Comparison of ENCODE assay signal across 28 cellular contexts in genomic region chr4:98646422-98646821, GRCh38.
"Had no signal": no experiment of that assay in that cellular context is flagged by ENCODE, and none has a peak within 500 bp of the region (broad histone marks: within the 10 kb centered on the region; RNA-seq: fewer than 3 reads in every experiment).

No MANE protein-coding gene starts in this region.

- H3K9me3 ChIP-seq: esophagus squamous epithelium, pancreas, psoas muscle, right atrium auricular region, suprapubic skin had no signal

- H3K36me3 Mint-ChIP-seq: mesothelial cell of epicardium; stimulated activated memory B cell treated with anti-CD40 and anti-IgM and Interleukin-4, amounts not matched to agents 10 μg/mL and 1 μg/mL and 100 μg/mL, for 72 hours had no signal

- DNase-seq: activated CD4-positive, alpha-beta T cell treated with anti-CD3 and anti-CD28 coated beads for 4 hours; activated CD4-positive, alpha-beta T cell treated with anti-CD3 and anti-CD28 coated beads, Interleukin-2, amount 50 U/mL, for 4 hours; activated gamma-delta T cell; activated naive CD4-positive, alpha-beta T cell treated with anti-CD3 and anti-CD28 coated beads, Interleukin-2, amount 10 ng/mL, durations not matched to agents 7 days and 5 days; activated naive CD8-positive, alpha-beta T cell treated with anti-CD3 and anti-CD28 coated beads, Interleukin-2, amount 10 ng/mL, durations not matched to agents 7 days and 5 days; activated T-cell treated with anti-CD3 and anti-CD28 coated beads for 4 hours; central memory CD4-positive, alpha-beta T cell; dermis blood vessel endothelial cell; effector CD8-positive, alpha-beta T cell; esophagus squamous epithelium; foreskin melanocyte; left cardiac atrium; left ventricle myocardium superior; naive B cell; pancreas; psoas muscle; stimulated activated CD4-positive, alpha-beta T cell treated with anti-CD3 and anti-CD28 coated beads, Interleukin-1b, Interleukin-23, amount 100 ng/mL, for 48 hours; stimulated activated CD4-positive, alpha-beta T cell treated with anti-CD3 and anti-CD28 coated beads, Interleukin-4, amount 100 ng/mL, for 4 hours; stimulated activated CD8-positive, alpha-beta memory T cell treated with anti-CD3 and anti-CD28 coated beads, Interleukin-4, amount 100 ng/mL, for 48 hours; stimulated activated naive CD8-positive, alpha-beta T cell treated with anti-CD3 and anti-CD28 coated beads, Interleukin-15, amount 100 ng/mL, for 72 hours; trophoblast cell had no signal

- H3K4me3 ChIP-seq: esophagus squamous epithelium, pancreas, psoas muscle, right atrium auricular region, smooth muscle cell, suprapubic skin had no signal

- H3K27ac ChIP-seq: epithelial cell of prostate, esophagus squamous epithelium, pancreas, psoas muscle, right atrium auricular region, suprapubic skin, VCaP had no signal

- H3K4me1 ChIP-seq: psoas muscle, suprapubic skin had no signal

- H3K36me3 ChIP-seq: esophagus squamous epithelium, pancreas, right atrium auricular region, suprapubic skin had no signal

- H3K27me3 ChIP-seq: esophagus squamous epithelium, pancreas, right atrium auricular region, suprapubic skin had no signal

- H3K9me3 Mint-ChIP-seq: activated naive CD8-positive, alpha-beta T cell treated with anti-CD3 and anti-CD28 coated beads, Interleukin-2, amount 10 ng/mL, durations not matched to agents 7 days and 5 days; naive B cell; stimulated activated memory B cell treated with anti-CD40 and anti-IgM and Interleukin-4, amounts not matched to agents 10 μg/mL and 1 μg/mL and 100 μg/mL, for 72 hours; stimulated activated naive CD8-positive, alpha-beta T cell treated with anti-CD3 and anti-CD28 coated beads, Interleukin-15, amount 100 ng/mL, for 72 hours had no signal

- ATAC-seq: left cardiac atrium; left ventricle myocardium superior; pancreas; psoas muscle; stimulated activated memory B cell treated with anti-CD40 and anti-IgM and Interleukin-4, amounts not matched to agents 10 μg/mL and 1 μg/mL and 100 μg/mL, for 72 hours; stimulated activated naive CD8-positive, alpha-beta T cell treated with anti-CD3 and anti-CD28 coated beads, Interleukin-15, amount 100 ng/mL, for 72 hours had no signal

- H3K4me3 Mint-ChIP-seq: activated naive CD4-positive, alpha-beta T cell treated with anti-CD3 and anti-CD28 coated beads, Interleukin-2, amount 10 ng/mL, durations not matched to agents 7 days and 5 days; activated naive CD8-positive, alpha-beta T cell treated with anti-CD3 and anti-CD28 coated beads, Interleukin-2, amount 10 ng/mL, durations not matched to agents 7 days and 5 days; mesothelial cell of epicardium; naive B cell; stimulated activated memory B cell treated with anti-CD40 and anti-IgM and Interleukin-4, amounts not matched to agents 10 μg/mL and 1 μg/mL and 100 μg/mL, for 72 hours; stimulated activated naive CD8-positive, alpha-beta T cell treated with anti-CD3 and anti-CD28 coated beads, Interleukin-15, amount 100 ng/mL, for 72 hours had no signal

- H3K4me2 ChIP-seq: smooth muscle cell had no signal

- H3K27me3 Mint-ChIP-seq: activated naive CD4-positive, alpha-beta T cell treated with anti-CD3 and anti-CD28 coated beads, Interleukin-2, amount 10 ng/mL, durations not matched to agents 7 days and 5 days; activated naive CD8-positive, alpha-beta T cell treated with anti-CD3 and anti-CD28 coated beads, Interleukin-2, amount 10 ng/mL, durations not matched to agents 7 days and 5 days; naive B cell; stimulated activated memory B cell treated with anti-CD40 and anti-IgM and Interleukin-4, amounts not matched to agents 10 μg/mL and 1 μg/mL and 100 μg/mL, for 72 hours; stimulated activated naive CD8-positive, alpha-beta T cell treated with anti-CD3 and anti-CD28 coated beads, Interleukin-15, amount 100 ng/mL, for 72 hours had no signal

- H3K27ac Mint-ChIP-seq: activated naive CD4-positive, alpha-beta T cell treated with anti-CD3 and anti-CD28 coated beads, Interleukin-2, amount 10 ng/mL, durations not matched to agents 7 days and 5 days; activated naive CD8-positive, alpha-beta T cell treated with anti-CD3 and anti-CD28 coated beads, Interleukin-2, amount 10 ng/mL, durations not matched to agents 7 days and 5 days; mesothelial cell of epicardium; naive B cell; stimulated activated memory B cell treated with anti-CD40 and anti-IgM and Interleukin-4, amounts not matched to agents 10 μg/mL and 1 μg/mL and 100 μg/mL, for 72 hours; stimulated activated naive CD8-positive, alpha-beta T cell treated with anti-CD3 and anti-CD28 coated beads, Interleukin-15, amount 100 ng/mL, for 72 hours had no signal
